In the genomic region with DNA sequence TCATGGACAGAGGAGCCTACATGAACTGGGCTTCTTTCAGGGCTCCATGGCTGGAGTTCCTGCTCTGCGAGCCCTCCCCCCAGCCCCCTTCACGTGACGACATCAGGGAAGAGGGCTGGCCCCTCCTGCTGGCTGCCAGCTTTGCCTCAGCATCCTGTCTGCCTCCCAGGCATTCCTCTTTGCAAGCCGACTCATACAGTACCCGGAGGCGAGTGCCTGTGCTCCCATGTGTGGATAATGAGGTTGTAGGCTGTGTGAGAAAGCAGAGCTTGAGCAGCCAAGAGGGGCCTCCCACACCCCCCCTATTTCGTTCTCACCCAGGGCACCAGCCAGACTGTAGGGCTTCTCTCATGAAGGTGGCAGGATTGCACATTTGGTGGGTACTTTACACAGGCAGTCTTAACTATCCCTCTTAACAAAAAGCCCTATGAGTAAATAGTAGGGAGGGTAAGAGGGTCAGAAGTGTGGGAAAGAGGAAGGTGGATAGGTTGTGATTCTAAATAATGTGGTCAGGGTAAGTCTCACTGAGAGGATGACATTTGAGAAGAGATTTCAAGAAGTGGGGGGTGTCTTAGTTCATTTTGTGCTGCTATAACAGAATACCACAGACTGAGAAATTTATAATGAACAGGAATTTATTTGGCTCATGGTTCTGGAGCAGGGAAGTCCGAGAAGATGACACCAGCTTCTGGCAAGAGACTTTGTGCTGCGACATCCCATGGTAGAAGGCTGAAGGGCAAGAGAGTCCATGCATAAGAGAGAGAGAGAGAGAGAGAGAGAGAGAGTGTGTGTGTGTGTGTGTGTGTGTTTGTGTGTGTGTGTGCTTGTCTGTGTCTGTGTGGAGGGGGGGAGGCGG, we compare ENCODE assay signal across 11 cellular contexts.
DNase-seq lines count a peak whose midpoint lies in the region; ATAC-seq and TF ChIP-seq lines count a peak whose summit lies in the region.
"Had no signal": no experiment of that assay in that cellular context is flagged by ENCODE, and none has a peak within 500 bp of the region (broad histone marks: within the 10 kb centered on the region; RNA-seq: fewer than 3 reads in every experiment).

No MANE protein-coding gene starts in this region.

- DNase-seq in DMS 273 (lab: John Stamatoyannopoulos, UW; ENCODE audit: unreplicated experiment) (peak; percentile 50), LNCaP clone FGC (ENCODE audit: low read depth) (no peak), caudate nucleus (lab: John Stamatoyannopoulos, UW) (peak in 47 of 61 donors; percentile 1 to 88 (median 40)), mesenchymal stem cell (peak; percentile 55), esophagus squamous epithelium (lab: John Stamatoyannopoulos, UW) (no peak), GOT3 (lab: John Stamatoyannopoulos, UW) (no peak)
- DNase-seq in stimulated activated CD4-positive, alpha-beta T cell treated with anti-CD3 and anti-CD28 coated beads, Interleukin-2, amount 100 ng/mL, for 24 hours: no peak
- DNase-seq: activated T-cell treated with anti-CD3 and anti-CD28 coated beads, Interleukin-2, amount 50 U/mL, for 4 hours; Kasumi-1; lower lobe of right lung had no signal

- peaks cover 6% of the 10 kb centered on the region for H3K4me1 ChIP-seq in mesenchymal stem cell (ENCODE audit: control insufficient read depth, insufficient read depth, low read depth, low read length)
- H3K4me1 ChIP-seq in esophagus squamous epithelium: no peaks in the 10 kb centered on the region
- H3K4me1 ChIP-seq: lower lobe of right lung had no signal

- H3K27ac ChIP-seq in caudate nucleus (ENCODE audit: low read depth, low read length): no peak overlapping the region
- H3K27ac ChIP-seq in mesenchymal stem cell (ENCODE audit: low read length, poor library complexity, severe bottlenecking): no peak overlapping the region
- H3K27ac ChIP-seq in esophagus squamous epithelium: no peak overlapping the region
- H3K27ac ChIP-seq: lower lobe of right lung had no signal

- H3K4ac ChIP-seq in mesenchymal stem cell (ENCODE audit: low read depth in 1 of 2, low read length in 2 of 2): no peak overlapping the region

- H3K9me3 ChIP-seq in mesenchymal stem cell (ENCODE audit: control insufficient read depth, low read length) (no peaks in the 10 kb centered on the region), esophagus squamous epithelium (no peaks in the 10 kb centered on the region)
- H3K9me3 ChIP-seq: lower lobe of right lung had no signal

- no peak overlapping the region for H2BK120ac ChIP-seq in mesenchymal stem cell (ENCODE audit: low read depth, low read length)

- TF ChIP-seq POLR2A in esophagus squamous epithelium (IDR thresholded peaks at IDR 0.05) (no peak), GM18505 (IDR thresholded peaks at IDR 0.05; ENCODE audit: borderline replicate concordance, extremely low read depth, insufficient read depth, insufficient read length) (no peak)

- peak overlapping the region; percentile 18 for H4K91ac ChIP-seq in mesenchymal stem cell (ENCODE audit: low read length)

- H3K79me1 ChIP-seq in mesenchymal stem cell (replicated peaks; ENCODE audit: low read length, poor library complexity, severe bottlenecking): no peaks in the 10 kb centered on the region

- TF ChIP-seq CTCF in LNCaP clone FGC (IDR thresholded peaks at IDR 0.05; ENCODE audit: control insufficient read depth, extremely low read depth, insufficient read depth) (peak; percentile 4; the same call in 1 of the 2 replicates), esophagus squamous epithelium (IDR thresholded peaks at IDR 0.05) (no peak)

- WGBS in mesenchymal stem cell: 32% methylated on average over 5 of the region's 10 CpGs
- WGBS in esophagus squamous epithelium, 2 donors: 31 to 59% methylated on average over 4 to 5 of the region's 10 CpGs

- H4K8ac ChIP-seq in mesenchymal stem cell (ENCODE audit: low read length): peak overlapping the region; percentile 33

- H3K23ac ChIP-seq in mesenchymal stem cell (ENCODE audit: low read length in 2 of 2): no peak overlapping the region

- peak overlapping the region in 1 of 2 experiments; percentile 6 for H2BK12ac ChIP-seq in mesenchymal stem cell (ENCODE audit: low read length in 2 of 2)

- intact Hi-C loops in esophagus squamous epithelium (cut with DNase I): no loop called here

- H3K27me3 ChIP-seq in mesenchymal stem cell (ENCODE audit: control insufficient read depth in 1 of 2, insufficient read depth in 1 of 2, low read length in 2 of 2) (no peaks in the 10 kb centered on the region), esophagus squamous epithelium (no peaks in the 10 kb centered on the region)

- H3K4me3 ChIP-seq in LNCaP clone FGC (ENCODE audit: low read depth, low read length): no peak overlapping the region
- peak overlapping the region in 1 of 2 experiments; percentile 45 for H3K4me3 ChIP-seq in mesenchymal stem cell (ENCODE audit: insufficient read depth in 1 of 2, low read depth in 1 of 2, low read length in 2 of 2)
- H3K4me3 ChIP-seq in esophagus squamous epithelium: no peak overlapping the region
- H3K4me3 ChIP-seq: lower lobe of right lung had no signal

- H3K18ac ChIP-seq in mesenchymal stem cell (ENCODE audit: low read depth in 1 of 2, low read length in 2 of 2): peak overlapping the region; percentile 1 to 18

- ATAC-seq in GM18505 (IDR thresholded peaks at IDR 0.05; ENCODE audit: unreplicated experiment): no peak
- ATAC-seq: activated T-cell treated with anti-CD3 and anti-CD28 coated beads, Interleukin-2, amount 50 U/mL, for 4 hours had no signal

- no peak overlapping the region for H3K14ac ChIP-seq in mesenchymal stem cell (ENCODE audit: low read length in 2 of 2)

- H3K9ac ChIP-seq in mesenchymal stem cell (ENCODE audit: low read length): no peak overlapping the region

- no peaks in the 10 kb centered on the region for H3K36me3 ChIP-seq in mesenchymal stem cell (ENCODE audit: control insufficient read depth in 1 of 2, insufficient read depth in 2 of 2, low read depth in 1 of 2, low read length in 2 of 2)
- no peaks in the 10 kb centered on the region for H3K36me3 ChIP-seq in esophagus squamous epithelium
- H3K36me3 ChIP-seq: lower lobe of right lung had no signal

- H2AK5ac ChIP-seq in mesenchymal stem cell (ENCODE audit: low read length, severe bottlenecking): no peak overlapping the region

- peak overlapping the region; percentile 60 for H2AFZ ChIP-seq in mesenchymal stem cell (ENCODE audit: low read depth, low read length)

- no peak overlapping the region for H3K4me2 ChIP-seq in mesenchymal stem cell (ENCODE audit: low read length, poor library complexity, severe bottlenecking)

- H2BK5ac ChIP-seq in mesenchymal stem cell (ENCODE audit: low read depth, low read length, poor library complexity, severe bottlenecking): no peak overlapping the region

- H2BK15ac ChIP-seq in mesenchymal stem cell (ENCODE audit: low read depth, poor library complexity, severe bottlenecking): no peak overlapping the region

Comparison
In these comparisons a context has a peak if more than half of its experiments do, and no peak if none do; other contexts are left out.
1. DNase-seq: peak in DMS 273 (single experiment), caudate nucleus (47 of 61) and mesenchymal stem cell (single experiment); none in LNCaP clone FGC (single experiment), esophagus squamous epithelium (single experiment), GOT3 (single experiment) and stimulated activated CD4-positive, alpha-beta T cell treated with anti-CD3 and anti-CD28 coated beads, Interleukin-2, amount 100 ng/mL, for 24 hours (0 of 2).